In genomic region chr1:230170610-230171009, GRCh38 we compare ENCODE assay signal across 11 cellular contexts.
DNase-seq lines count a peak whose midpoint lies in the region; ATAC-seq, FAIRE-seq and TF ChIP-seq lines count a peak whose summit lies in the region.
"Had no signal": no experiment of that assay in that cellular context is flagged by ENCODE, and none has a peak within 500 bp of the region (broad histone marks: within the 10 kb centered on the region; RNA-seq: fewer than 3 reads in every experiment).

No MANE protein-coding gene starts in this region.

- no peak for TF ChIP-seq RAD21 in K562 (CRISPR knock-in tag; conservative IDR thresholded peaks at IDR 0.05 in 1 of 2, IDR thresholded peaks at IDR 0.05 in 1 of 2)

- peaks cover 69% of the 10 kb centered on the region for H3K79me2 ChIP-seq in K562 (ENCODE audit: control insufficient read depth, insufficient read depth, low read length)

- H3K4me1 ChIP-seq in K562 (replicated peaks in 1 of 2; ENCODE audit: control insufficient read depth in 2 of 2, insufficient read depth in 2 of 2, low read length in 2 of 2): peaks cover 22 to 40% of the 10 kb centered on the region in 2 experiments
- H3K4me1 ChIP-seq: foreskin keratinocyte had no signal

- WGBS in K562 (ENCODE audit: insufficient coverage, low coverage, missing lambda C conversion rate): 48% methylated on average over 2 of the region's 2 CpGs

- H3K9me3 Mint-ChIP-seq in osteocyte (ENCODE audit: unreplicated experiment): no peaks in the 10 kb centered on the region
- no peaks in the 10 kb centered on the region for H3K9me3 Mint-ChIP-seq in activated CD4-positive, alpha-beta T cell treated with anti-CD3 and anti-CD28 coated beads, Interleukin-2, amount 10 ng/mL, durations not matched to agents 7 days and 5 days

- no peaks in the 10 kb centered on the region for H3K27me3 Mint-ChIP-seq in osteocyte (ENCODE audit: unreplicated experiment)
- H3K27me3 Mint-ChIP-seq in activated CD4-positive, alpha-beta T cell treated with anti-CD3 and anti-CD28 coated beads, Interleukin-2, amount 10 ng/mL, durations not matched to agents 7 days and 5 days: no peaks in the 10 kb centered on the region

- no peak overlapping the region for H2AFZ ChIP-seq in K562 (ENCODE audit: low read depth, low read length)

- H3K27ac ChIP-seq in K562 (ENCODE audit: extremely low read depth, low read depth, low read length): no peak overlapping the region
- H3K27ac ChIP-seq: foreskin keratinocyte had no signal

- in situ Hi-C loops in K562 (cut with MboI): no loop called here

- no peaks in the 10 kb centered on the region for H3K27me3 ChIP-seq in K562 (ENCODE audit: control insufficient read depth in 2 of 2, insufficient read depth in 2 of 2, low read length in 2 of 2)
- H3K27me3 ChIP-seq: foreskin keratinocyte had no signal

- H3K4me3 Mint-ChIP-seq in osteocyte (ENCODE audit: unreplicated experiment): no peak overlapping the region
- no peak overlapping the region for H3K4me3 Mint-ChIP-seq in activated CD4-positive, alpha-beta T cell treated with anti-CD3 and anti-CD28 coated beads, Interleukin-2, amount 10 ng/mL, durations not matched to agents 7 days and 5 days

- peak; percentile 27 for DNase-seq in GM12865 (ENCODE audit: low read depth)
- DNase-seq in K562 (ENCODE audit: extremely low read depth in 1 of 4, low spot score in 3 of 4): no peak
- DNase-seq in osteocyte (ENCODE audit: extremely low spot score, unreplicated experiment): peak; percentile 17
- DNase-seq in NCI-H1105 (lab: John Stamatoyannopoulos, UW): no peak
- DNase-seq in activated CD4-positive, alpha-beta T cell treated with anti-CD3 and anti-CD28 coated beads, Interleukin-2, amount 10 ng/mL, durations not matched to agents 7 days and 5 days: no peak
- DNase-seq: central memory CD4-positive, alpha-beta T cell; DMS53; foreskin keratinocyte had no signal

- no peak for FAIRE-seq in K562 (lab: Jason Lieb, UNC)

- no peaks in the 10 kb centered on the region for H3K9me1 ChIP-seq in K562 (ENCODE audit: control insufficient read depth, insufficient read depth, low read length)

- peaks cover 75% of the 10 kb centered on the region for H3K4me1 Mint-ChIP-seq in osteocyte (ENCODE audit: unreplicated experiment)
- peaks cover 38% of the 10 kb centered on the region for H3K4me1 Mint-ChIP-seq in activated CD4-positive, alpha-beta T cell treated with anti-CD3 and anti-CD28 coated beads, Interleukin-2, amount 10 ng/mL, durations not matched to agents 7 days and 5 days

- TF ChIP-seq CTCF in GM12865 (IDR thresholded peaks at IDR 0.05; ENCODE audit: insufficient read depth, low read depth, low read length, missing control alignments): no peak
- TF ChIP-seq CTCF in K562 (IDR thresholded peaks at IDR 0.05 in 2 of 3, conservative IDR thresholded peaks at IDR 0.05 in 1 of 3; ENCODE audit: insufficient read depth in 2 of 3, low read depth in 1 of 3, low read length in 3 of 3): no peak
- TF ChIP-seq CTCF in osteocyte (IDR thresholded peaks at IDR 0.05): no peak

- H4K20me1 ChIP-seq in K562 (replicated peaks; ENCODE audit: control insufficient read depth, insufficient read depth, low read length): no peaks in the 10 kb centered on the region

- no peak for TF ChIP-seq EP300 in K562 (IDR thresholded peaks at IDR 0.05; ENCODE audit: low read length)

- no peaks in the 10 kb centered on the region for H3K36me3 Mint-ChIP-seq in osteocyte (ENCODE audit: unreplicated experiment)
- H3K36me3 Mint-ChIP-seq in activated CD4-positive, alpha-beta T cell treated with anti-CD3 and anti-CD28 coated beads, Interleukin-2, amount 10 ng/mL, durations not matched to agents 7 days and 5 days (ENCODE audit: low read depth): no peaks in the 10 kb centered on the region

- no TSS peak for BruUV-seq in K562 (replicated peaks; lab: Mats Ljungman, UMichigan)

- TF ChIP-seq POLR2A in K562 (conservative IDR thresholded peaks at IDR 0.05): no peak

- no peak overlapping the region for H3K4me3 ChIP-seq in GM12865 (ENCODE audit: low read depth, low read length)
- no peak overlapping the region for H3K4me3 ChIP-seq in K562

- POLR2A ChIA-PET in K562 (lab: Yijun Ruan, JAX): no interaction called here
- POLR2A ChIA-PET in activated CD4-positive, alpha-beta T cell treated with anti-CD3 and anti-CD28 coated beads, Interleukin-2, amount 10 ng/mL, durations not matched to agents 7 days and 5 days (lab: Charles Lee): no interaction called here

- peaks cover 4% of the 10 kb centered on the region; the same call in 1 of the 2 replicates for H3K9me3 ChIP-seq in K562 (replicated peaks; ENCODE audit: control insufficient read depth, insufficient read depth, low read depth, low read length)

- intact Hi-C loops in K562 (cut with micrococcal nuclease): loop anchor here (10.0 kb wide), 1 partner anchor 326 kb away; no protein-coding TSS in a partner anchor

- ATAC-seq in HG02798 (IDR thresholded peaks at IDR 0.05; ENCODE audit: poor library complexity, unreplicated experiment): peak; percentile 11
- ATAC-seq in K562: peak; percentile 12; the same call in 2 of the 3 replicates
- ATAC-seq in HG02588 (IDR thresholded peaks at IDR 0.05; ENCODE audit: unreplicated experiment): no peak
- ATAC-seq in HG03354 (IDR thresholded peaks at IDR 0.05; ENCODE audit: poor library complexity, severe bottlenecking, unreplicated experiment): no peak
- ATAC-seq: foreskin keratinocyte had no signal

- peaks cover 3% of the 10 kb centered on the region; the same call in 1 of the 3 replicates for H3K36me3 ChIP-seq in K562 (ENCODE audit: control insufficient read depth, insufficient read depth, low read length)

- CTCF ChIA-PET in K562 (lab: Yijun Ruan, JAX; ENCODE audit: low intra/inter-chr PET ratio): no interaction called here
- CTCF ChIA-PET in activated CD4-positive, alpha-beta T cell treated with anti-CD3 and anti-CD28 coated beads, Interleukin-2, amount 10 ng/mL, durations not matched to agents 7 days and 5 days (lab: Charles Lee): no interaction called here

- H3K9ac ChIP-seq in K562 (ENCODE audit: insufficient read depth in 1 of 2, low read depth in 2 of 2, low read length in 2 of 2): peak overlapping the region in 1 of 2 experiments; percentile 11; a peak in 1 of 4 replicates

- H3K27ac Mint-ChIP-seq in osteocyte (ENCODE audit: unreplicated experiment): peak overlapping the region; percentile 94
- H3K27ac Mint-ChIP-seq in activated CD4-positive, alpha-beta T cell treated with anti-CD3 and anti-CD28 coated beads, Interleukin-2, amount 10 ng/mL, durations not matched to agents 7 days and 5 days: no peak overlapping the region

- H3K4me2 ChIP-seq in K562 (ENCODE audit: insufficient read depth, low read length): no peak overlapping the region

TF ChIP-seq in K562, 482 proteins besides CTCF, POLR2A, EP300 and RAD21:
- TF ChIP-seq HMBOX1 (IDR thresholded peaks at IDR 0.05): peak; percentile 43; the same call in 1 of the 2 replicates
- TF ChIP-seq NR3C1 (CRISPR knock-in tag; IDR thresholded peaks at IDR 0.05): no peak
- TF ChIP-seq CEBPB (tag; IDR thresholded peaks at IDR 0.05): 0 out of 2 replicates have a peak, but pooled peaks have one; percentile 8
- no peak for TF ChIP-seq ZNF740 (CRISPR knock-in tag; IDR thresholded peaks at IDR 0.05)
- peak in 1 of 2 experiments; percentile 19; a peak in 1 of 4 replicates for TF ChIP-seq ZNF740 (tag; IDR thresholded peaks at IDR 0.05)
- no peak for TF ChIP-seq YY1 (IDR thresholded peaks at IDR 0.05; ENCODE audit: borderline replicate concordance in 1 of 3, control insufficient read depth in 1 of 3, extremely low read depth in 1 of 3, insufficient read depth in 3 of 3, insufficient read length in 1 of 3, insufficient replicate concordance in 2 of 3, low read depth in 1 of 3, low read length in 2 of 3)
- no peak for TF ChIP-seq ATF1 (CRISPR knock-in tag; IDR thresholded peaks at IDR 0.05)
- 0 out of 2 replicates have a peak, but pooled peaks have one; percentile 23 for TF ChIP-seq ATF1 (tag; IDR thresholded peaks at IDR 0.05)
- TF ChIP-seq C11orf30 (IDR thresholded peaks at IDR 0.05; ENCODE audit: low read depth): no peak
- TF ChIP-seq ATF3 (IDR thresholded peaks at IDR 0.05): peak; percentile 7; the same call in 1 of the 2 replicates
- TF ChIP-seq ATF3 (CRISPR knock-in tag; conservative IDR thresholded peaks at IDR 0.05): no peak
- TF ChIP-seq ZBTB7A (IDR thresholded peaks at IDR 0.05; ENCODE audit: borderline replicate concordance, control insufficient read depth, low read depth, low read length): no peak
- TF ChIP-seq WHSC1 (IDR thresholded peaks at IDR 0.05; ENCODE audit: low read length): no peak
- TF ChIP-seq CBX3 (IDR thresholded peaks at IDR 0.05; ENCODE audit: borderline replicate concordance in 1 of 2, low read length in 2 of 2): no peak

Comparison
In these comparisons a context has a peak if more than half of its experiments do, and no peak if none do; other contexts are left out.
1. DNase-seq: peak in GM12865 (single experiment) and osteocyte (single experiment); none in K562 (0 of 4), NCI-H1105 (single experiment) and activated CD4-positive, alpha-beta T cell treated with anti-CD3 and anti-CD28 coated beads, Interleukin-2, amount 10 ng/mL, durations not matched to agents 7 days and 5 days (single experiment).
2. ATAC-seq: peak in HG02798 (single experiment) and K562 (single experiment); none in HG02588 (single experiment) and HG03354 (single experiment).